14 cellular contexts compared by ENCODE assay signal in the genomic region with DNA sequence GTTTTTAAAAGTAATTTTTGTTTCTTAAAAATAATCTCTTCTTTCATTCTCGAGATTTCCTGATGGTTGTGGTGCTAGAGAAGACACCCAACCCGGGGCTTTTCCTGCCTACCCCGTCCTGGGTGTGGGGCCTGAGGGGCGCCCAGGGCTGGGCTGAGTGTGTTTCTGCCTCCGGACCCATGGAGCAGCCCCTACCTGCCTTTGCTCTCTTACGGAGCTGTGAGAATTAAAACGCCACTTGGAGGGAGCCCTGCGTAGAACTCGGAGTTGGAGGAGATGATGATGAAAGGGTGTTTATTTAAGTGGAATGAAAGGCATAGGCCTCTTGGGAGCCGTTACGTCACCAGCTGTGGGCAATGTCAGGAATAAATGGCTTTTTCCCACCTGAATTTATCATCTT.
A peak's percentile ranks its signal among the peaks of the same experiment; 100 is the strongest.
DNase-seq lines count a peak whose midpoint lies in the region; ATAC-seq and TF ChIP-seq lines count a peak whose summit lies in the region.
"Had no signal": no experiment of that assay in that cellular context is flagged by ENCODE, and none has a peak within 500 bp of the region (broad histone marks: within the 10 kb centered on the region; RNA-seq: fewer than 3 reads in every experiment).

No MANE protein-coding gene starts in this region.

- H3K27me3 ChIP-seq in upper lobe of right lung: no peaks in the 10 kb centered on the region

- H3K27ac Mint-ChIP-seq in chondrocyte (ENCODE audit: unreplicated experiment) (no peak overlapping the region), nephron progenitor cell (peak overlapping the region; percentile 86)
- H3K27ac Mint-ChIP-seq: CD4-positive, alpha-beta T cell; GM23338 had no signal

- intact Hi-C loops in upper lobe of right lung (cut with DNase I): no loop called here

- H3K27ac ChIP-seq in upper lobe of right lung: no peak overlapping the region

- no peaks in the 10 kb centered on the region for H3K9me3 ChIP-seq in upper lobe of right lung
- H3K9me3 ChIP-seq: Caco-2 had no signal

- H3K27me3 Mint-ChIP-seq in chondrocyte (ENCODE audit: low read depth) (peaks cover 15% of the 10 kb centered on the region), nephron progenitor cell (ENCODE audit: low read depth, poor library complexity) (peaks cover 19% of the 10 kb centered on the region)
- H3K27me3 Mint-ChIP-seq: CD4-positive, alpha-beta T cell had no signal

- no peak overlapping the region for H3K4me3 ChIP-seq in upper lobe of right lung
- H3K4me3 ChIP-seq: GM23338 had no signal

- no peaks in the 10 kb centered on the region for H3K36me3 Mint-ChIP-seq in chondrocyte (ENCODE audit: low read depth)
- H3K36me3 Mint-ChIP-seq in nephron progenitor cell (ENCODE audit: low read depth): no peaks in the 10 kb centered on the region

- H3K36me3 ChIP-seq in upper lobe of right lung: no peaks in the 10 kb centered on the region

- no peak overlapping the region for H3K4me3 Mint-ChIP-seq in chondrocyte (ENCODE audit: unreplicated experiment)
- H3K4me3 Mint-ChIP-seq in nephron progenitor cell: no peak overlapping the region
- H3K4me3 Mint-ChIP-seq: CD4-positive, alpha-beta T cell; GM23338 had no signal

- DNase-seq in NCI-H748 (lab: John Stamatoyannopoulos, UW; ENCODE audit: unreplicated experiment) (peak; percentile 42), NCI-H748 treated with DMSO at 0.1 percent for 48 hours (lab: John Stamatoyannopoulos, UW) (no peak), chondrocyte (ENCODE audit: low spot score) (peak; percentile 36), nephron progenitor cell (no peak), upper lobe of right lung (peak; percentile 60), SIG-M5 (lab: John Stamatoyannopoulos, UW) (no peak), NCI-H1092 (lab: John Stamatoyannopoulos, UW) (no peak)
- no peak for DNase-seq in activated effector memory CD4-positive, alpha-beta T cell treated with Interleukin-2 at 50 U/mL for 16 hours
- DNase-seq: 8988T; C1 segment of cervical spinal cord; Caco-2; CD4-positive, alpha-beta T cell; HCEC 1CT had no signal

- no peaks in the 10 kb centered on the region for H3K4me1 ChIP-seq in upper lobe of right lung
- H3K4me1 ChIP-seq: Caco-2 had no signal

- no peak for ATAC-seq in upper lobe of right lung
- ATAC-seq: GM23338 had no signal

- H3K9me3 Mint-ChIP-seq in chondrocyte (ENCODE audit: low read depth): peaks cover 13% of the 10 kb centered on the region
- H3K9me3 Mint-ChIP-seq in nephron progenitor cell: no peaks in the 10 kb centered on the region
- H3K9me3 Mint-ChIP-seq: CD4-positive, alpha-beta T cell; GM23338 had no signal

- no peaks in the 10 kb centered on the region for H3K4me1 Mint-ChIP-seq in chondrocyte (ENCODE audit: low read depth)
- peaks cover 51% of the 10 kb centered on the region for H3K4me1 Mint-ChIP-seq in nephron progenitor cell

- TF ChIP-seq CTCF in chondrocyte (IDR thresholded peaks at IDR 0.05) (no peak), nephron progenitor cell (IDR thresholded peaks at IDR 0.05) (no peak), upper lobe of right lung (IDR thresholded peaks at IDR 0.05) (no peak)

Comparison
In these comparisons a context has a peak if more than half of its experiments do, and no peak if none do; other contexts are left out.
1. DNase-seq: peak in NCI-H748 (single experiment), chondrocyte (single experiment) and upper lobe of right lung (single experiment); none in NCI-H748 treated with DMSO at 0.1 percent for 48 hours (single experiment), nephron progenitor cell (single experiment), activated effector memory CD4-positive, alpha-beta T cell treated with Interleukin-2 at 50 U/mL for 16 hours (single experiment), SIG-M5 (single experiment) and NCI-H1092 (single experiment).